Comparison of ENCODE assay signal across 9 cellular contexts in genomic region chr16:81633147-81633619, GRCh38.
DNase-seq lines count a peak whose midpoint lies in the region; ATAC-seq, FAIRE-seq and TF ChIP-seq lines count a peak whose summit lies in the region.
"Had no signal": no experiment of that assay in that cellular context is flagged by ENCODE, and none has a peak within 500 bp of the region (broad histone marks: within the 10 kb centered on the region; RNA-seq: fewer than 3 reads in every experiment).

No MANE protein-coding gene starts in this region.

- POLR2A ChIA-PET in CD4-positive, alpha-beta memory T cell (lab: Charles Lee; ENCODE audit: partially characterized antibody) = interaction anchor here (2.0 to 3.6 kb wide), 3 partner anchors 17 to 85 kb away, joined by 7 to 19 read pairs (median 7); no protein-coding TSS in a partner anchor

- H2AK5ac ChIP-seq in mesenchymal stem cell (ENCODE audit: low read length, severe bottlenecking) = no peak overlapping the region

- peak overlapping the region in 1 of 2 experiments; percentile 45 for H3K14ac ChIP-seq in mesenchymal stem cell (ENCODE audit: low read length in 2 of 2)

- ATAC-seq in HG03457 (IDR thresholded peaks at IDR 0.05; ENCODE audit: unreplicated experiment) = no peak
- ATAC-seq in HG03442 (IDR thresholded peaks at IDR 0.05; ENCODE audit: unreplicated experiment) = no peak
- ATAC-seq: stimulated activated memory B cell treated with anti-CD40 and anti-IgM and Interleukin-4, amounts not matched to agents 10 μg/mL and 1 μg/mL and 100 μg/mL, for 72 hours had no signal

- H3K4me1 Mint-ChIP-seq in CD4-positive, alpha-beta memory T cell = peaks cover 18 to 46% (median 36%) of the 10 kb centered on the region in 4 donors

- H3K9me3 Mint-ChIP-seq in CD4-positive, alpha-beta memory T cell = no peaks in the 10 kb centered on the region
- H3K9me3 Mint-ChIP-seq: stimulated activated memory B cell treated with anti-CD40 and anti-IgM and Interleukin-4, amounts not matched to agents 10 μg/mL and 1 μg/mL and 100 μg/mL, for 72 hours had no signal

- CTCF ChIA-PET in CD4-positive, alpha-beta memory T cell (lab: Charles Lee; ENCODE audit: partially characterized antibody) = interaction anchor here (1.1 to 5.4 kb wide), 5 partner anchors 10 to 319 kb away, joined by 3 to 26 read pairs (median 4); no protein-coding TSS in a partner anchor

- no peak overlapping the region for H3K9ac ChIP-seq in mesenchymal stem cell (ENCODE audit: low read length)

- H3K4me3 Mint-ChIP-seq in CD4-positive, alpha-beta memory T cell = peak overlapping the region; percentile 38 to 83 (median 67)
- H3K4me3 Mint-ChIP-seq: stimulated activated memory B cell treated with anti-CD40 and anti-IgM and Interleukin-4, amounts not matched to agents 10 μg/mL and 1 μg/mL and 100 μg/mL, for 72 hours had no signal

- H3K4me2 ChIP-seq in mesenchymal stem cell (ENCODE audit: low read length, poor library complexity, severe bottlenecking) = peak overlapping the region; percentile 9

- H4K8ac ChIP-seq in mesenchymal stem cell (ENCODE audit: low read length) = no peak overlapping the region

- TF ChIP-seq POLR2A in GM12891 (IDR thresholded peaks at IDR 0.05; ENCODE audit: low read depth, low read length) = no peak

- in situ Hi-C loops in astrocyte of the spinal cord (cut with HindIII; ENCODE audit: low sequenced_read_pairs) = no loop called here

- peaks cover 36% of the 10 kb centered on the region for H3K4me1 ChIP-seq in CD4-positive, alpha-beta memory T cell (ENCODE audit: insufficient read depth, low read length)
- peaks cover 21% of the 10 kb centered on the region for H3K4me1 ChIP-seq in mesenchymal stem cell (ENCODE audit: control insufficient read depth, insufficient read depth, low read depth, low read length)

- no peak for FAIRE-seq in GM12891 (lab: Jason Lieb, UNC)

- H3K27me3 Mint-ChIP-seq in CD4-positive, alpha-beta memory T cell = no peaks in the 10 kb centered on the region
- H3K27me3 Mint-ChIP-seq: stimulated activated memory B cell treated with anti-CD40 and anti-IgM and Interleukin-4, amounts not matched to agents 10 μg/mL and 1 μg/mL and 100 μg/mL, for 72 hours had no signal

- H3K36me3 Mint-ChIP-seq in CD4-positive, alpha-beta memory T cell = peaks cover 0 to 4% of the 10 kb centered on the region in 2 donors

- WGBS in mesenchymal stem cell = 63% methylated on average over 11 of the region's 11 CpGs

- peak overlapping the region; percentile 60 for H3K27ac ChIP-seq in CD4-positive, alpha-beta memory T cell (ENCODE audit: low read depth, low read length)
- H3K27ac ChIP-seq in mesenchymal stem cell (ENCODE audit: low read length, poor library complexity, severe bottlenecking) = no peak overlapping the region

- H3K27me3 ChIP-seq in CD4-positive, alpha-beta memory T cell (ENCODE audit: insufficient read depth, low read length) = no peaks in the 10 kb centered on the region
- no peaks in the 10 kb centered on the region for H3K27me3 ChIP-seq in mesenchymal stem cell (ENCODE audit: control insufficient read depth in 1 of 2, insufficient read depth in 1 of 2, low read length in 2 of 2)

- TF ChIP-seq CTCF in astrocyte of the spinal cord (IDR thresholded peaks at IDR 0.05; ENCODE audit: low read depth, low read length) = peak; percentile 36

- no peak overlapping the region for H4K91ac ChIP-seq in mesenchymal stem cell (ENCODE audit: low read length)

- peak overlapping the region in 1 of 2 experiments; percentile 44 for H3K4ac ChIP-seq in mesenchymal stem cell (ENCODE audit: low read depth in 1 of 2, low read length in 2 of 2)

- no peaks in the 10 kb centered on the region for H3K9me3 ChIP-seq in CD4-positive, alpha-beta memory T cell (ENCODE audit: control insufficient read depth in 1 of 2, low read length in 2 of 2)
- H3K9me3 ChIP-seq in mesenchymal stem cell (ENCODE audit: control insufficient read depth, low read length) = no peaks in the 10 kb centered on the region

- H2BK15ac ChIP-seq in mesenchymal stem cell (ENCODE audit: low read depth, poor library complexity, severe bottlenecking) = peak overlapping the region; percentile 39

- no peak overlapping the region for H2AFZ ChIP-seq in mesenchymal stem cell (ENCODE audit: low read depth, low read length)

- no peaks in the 10 kb centered on the region for H3K36me3 ChIP-seq in CD4-positive, alpha-beta memory T cell (ENCODE audit: insufficient read depth, low read length)
- H3K36me3 ChIP-seq in mesenchymal stem cell (ENCODE audit: control insufficient read depth in 1 of 2, insufficient read depth in 2 of 2, low read depth in 1 of 2, low read length in 2 of 2) = peaks cover 0 to 4% of the 10 kb centered on the region in 2 experiments

- H3K23ac ChIP-seq in mesenchymal stem cell (ENCODE audit: low read length in 2 of 2) = no peak overlapping the region

- peak overlapping the region in 1 of 2 experiments; percentile 83 for H3K18ac ChIP-seq in mesenchymal stem cell (ENCODE audit: low read depth in 1 of 2, low read length in 2 of 2)

- no peak overlapping the region for H2BK5ac ChIP-seq in mesenchymal stem cell (ENCODE audit: low read depth, low read length, poor library complexity, severe bottlenecking)

- H2BK120ac ChIP-seq in mesenchymal stem cell (ENCODE audit: low read depth, low read length) = no peak overlapping the region

- peak overlapping the region; percentile 93 to 97 (median 95) for H3K27ac Mint-ChIP-seq in CD4-positive, alpha-beta memory T cell
- H3K27ac Mint-ChIP-seq: stimulated activated memory B cell treated with anti-CD40 and anti-IgM and Interleukin-4, amounts not matched to agents 10 μg/mL and 1 μg/mL and 100 μg/mL, for 72 hours had no signal

- peak overlapping the region in 1 of 2 donors; percentile 21 for H3K4me3 ChIP-seq in CD4-positive, alpha-beta memory T cell (ENCODE audit: low read length in 2 of 2)
- H3K4me3 ChIP-seq in astrocyte of the spinal cord (ENCODE audit: low read depth, low read length) (no peak overlapping the region), mesenchymal stem cell (ENCODE audit: insufficient read depth in 1 of 2, low read depth in 1 of 2, low read length in 2 of 2) (no peak overlapping the region)

- no peak for DNase-seq in CD4-positive, alpha-beta memory T cell
- DNase-seq in NCI-H146 treated with DMSO at 0.1 percent for 48 hours (lab: John Stamatoyannopoulos, UW; ENCODE audit: unreplicated experiment) (peak; percentile 67), astrocyte of the spinal cord (ENCODE audit: low read depth, low spot score) (no peak), mesenchymal stem cell (no peak), GM12891 (ENCODE audit: insufficient read length, low spot score) (no peak), NCI-H1105 (lab: John Stamatoyannopoulos, UW) (no peak)

- H2BK12ac ChIP-seq in mesenchymal stem cell (ENCODE audit: low read length in 2 of 2) = peak overlapping the region in 1 of 2 experiments; percentile 76

- intact Hi-C loops in CD4-positive, alpha-beta memory T cell (cut with micrococcal nuclease) = loop anchor here (2.0 kb wide), 1 partner anchor 90 kb away; no protein-coding TSS in a partner anchor

- H3K79me1 ChIP-seq in mesenchymal stem cell (replicated peaks; ENCODE audit: low read length, poor library complexity, severe bottlenecking) = peaks cover 22% of the 10 kb centered on the region

TF ChIP-seq in GM12891, 5 proteins besides CTCF, POLR2A, EP300 and RAD21:
- TF ChIP-seq POLR2AphosphoS5 (IDR thresholded peaks at IDR 0.05; ENCODE audit: low read depth, low read length) = no peak
- no peak for TF ChIP-seq POU2F2 (IDR thresholded peaks at IDR 0.05; ENCODE audit: low read depth, low read length)
- no peak for TF ChIP-seq SPI1 (IDR thresholded peaks at IDR 0.05; ENCODE audit: low read depth, low read length)
- TF ChIP-seq PAX5 (IDR thresholded peaks at IDR 0.05; ENCODE audit: insufficient read depth, low read length, severe bottlenecking) = no peak
